ENCODE assay signal across 10 cellular contexts in genomic region chr13:23939666-23940065, GRCh38. TPM values are rescaled to one million over a fixed set of nuclear protein-coding genes. Genes with fewer than 3 reads are reported as not detected.
"Had no signal": no experiment of that assay in that cellular context is flagged by ENCODE, and none has a peak within 500 bp of the region (broad histone marks: within the 10 kb centered on the region; RNA-seq: fewer than 3 reads in every experiment).

No MANE protein-coding gene starts in this region.

RNA-seq across cellular contexts. Expression of gene C1QTNF9B, which starts 42.4 kb away (rescaled TPM):
- total RNA-seq: stomach, subcutaneous adipose tissue, temporal lobe, thoracic aorta, thyroid gland, transverse colon, upper lobe of left lung, upper lobe of right lung, ureter, vagina had no signal
- polyA plus RNA-seq: stomach had no signal
